ENCODE assay signal across 8 cellular contexts in the genomic region with DNA sequence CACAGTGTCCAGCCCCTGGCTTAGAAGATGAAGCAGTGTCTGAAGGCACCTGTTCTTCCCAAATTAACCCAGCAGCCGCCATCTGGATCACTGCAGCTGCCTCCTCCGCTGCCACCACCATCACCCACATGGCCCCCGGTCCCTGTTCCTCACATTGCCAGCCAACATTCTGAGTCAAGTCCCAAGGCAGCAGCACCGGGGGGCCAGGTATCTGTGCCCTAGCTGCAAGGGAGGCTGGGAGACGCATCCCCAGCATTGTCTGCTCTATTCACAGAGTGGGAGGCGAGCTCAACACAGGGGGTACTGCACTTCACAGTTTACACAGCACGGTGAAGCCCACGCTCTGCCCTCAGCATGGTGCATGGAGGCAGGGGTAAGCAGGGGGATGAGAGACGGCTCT.
"Had no signal": no experiment of that assay in that cellular context is flagged by ENCODE, and none has a peak within 500 bp of the region (broad histone marks: within the 10 kb centered on the region; RNA-seq: fewer than 3 reads in every experiment).

No MANE protein-coding gene starts in this region.

- H3K4me1 ChIP-seq: HAP-1 had no signal

- H3K27ac ChIP-seq: GM23248 had no signal

- H3K36me3 ChIP-seq: HAP-1 had no signal

- ATAC-seq: HCT116, K562 had no signal

- H3K9me3 ChIP-seq: HAP-1 had no signal

- H3K4me3 ChIP-seq: GM23248, HAP-1, K562 had no signal

- DNase-seq: GM23248, GOT3, H7, HFFc6, IMR-90 had no signal
